In the genomic region with DNA sequence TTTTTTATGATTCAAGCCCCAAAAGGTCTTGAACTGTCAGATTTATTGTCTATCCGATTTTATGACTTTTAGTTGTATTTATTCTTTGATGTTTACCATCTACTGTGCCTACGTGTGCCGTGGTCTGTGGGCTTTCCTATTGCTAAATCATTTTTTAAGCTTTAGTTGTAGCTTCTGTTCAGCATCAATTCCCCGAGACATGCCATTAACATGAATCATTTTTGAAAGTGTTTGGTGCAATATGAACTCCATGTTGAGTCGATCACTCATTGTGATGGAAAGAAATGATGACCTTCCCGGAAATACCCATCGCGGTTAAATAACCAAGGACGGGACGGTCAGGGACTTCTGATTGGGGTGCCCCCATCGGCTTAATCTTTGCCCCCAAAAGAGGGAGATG, we compare ENCODE assay signal across 2 cellular contexts.
TF ChIP-seq lines count a peak whose summit lies in the region.

No MANE protein-coding gene starts in this region.

TF ChIP-seq in SK-N-SH treated with all-trans-retinoic acid at 6 μM for 48 hours, 23 proteins besides CTCF, POLR2A, EP300 and RAD21 (continued from another document):
- TF ChIP-seq, protein P1, sequence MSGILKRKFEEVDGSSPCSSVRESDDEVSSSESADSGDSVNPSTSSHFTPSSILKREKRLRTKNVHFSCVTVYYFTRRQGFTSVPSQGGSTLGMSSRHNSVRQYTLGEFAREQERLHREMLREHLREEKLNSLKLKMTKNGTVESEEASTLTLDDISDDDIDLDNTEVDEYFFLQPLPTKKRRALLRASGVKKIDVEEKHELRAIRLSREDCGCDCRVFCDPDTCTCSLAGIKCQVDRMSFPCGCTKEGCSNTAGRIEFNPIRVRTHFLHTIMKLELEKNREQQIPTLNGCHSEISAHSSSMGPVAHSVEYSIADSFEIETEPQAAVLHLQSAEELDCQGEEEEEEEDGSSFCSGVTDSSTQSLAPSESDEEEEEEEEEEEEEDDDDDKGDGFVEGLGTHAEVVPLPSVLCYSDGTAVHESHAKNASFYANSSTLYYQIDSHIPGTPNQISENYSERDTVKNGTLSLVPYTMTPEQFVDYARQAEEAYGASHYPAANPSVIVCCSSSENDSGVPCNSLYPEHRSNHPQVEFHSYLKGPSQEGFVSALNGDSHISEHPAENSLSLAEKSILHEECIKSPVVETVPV (CRISPR knock-in tag; IDR thresholded peaks at IDR 0.05) = no peak
- TF ChIP-seq, protein P2, sequence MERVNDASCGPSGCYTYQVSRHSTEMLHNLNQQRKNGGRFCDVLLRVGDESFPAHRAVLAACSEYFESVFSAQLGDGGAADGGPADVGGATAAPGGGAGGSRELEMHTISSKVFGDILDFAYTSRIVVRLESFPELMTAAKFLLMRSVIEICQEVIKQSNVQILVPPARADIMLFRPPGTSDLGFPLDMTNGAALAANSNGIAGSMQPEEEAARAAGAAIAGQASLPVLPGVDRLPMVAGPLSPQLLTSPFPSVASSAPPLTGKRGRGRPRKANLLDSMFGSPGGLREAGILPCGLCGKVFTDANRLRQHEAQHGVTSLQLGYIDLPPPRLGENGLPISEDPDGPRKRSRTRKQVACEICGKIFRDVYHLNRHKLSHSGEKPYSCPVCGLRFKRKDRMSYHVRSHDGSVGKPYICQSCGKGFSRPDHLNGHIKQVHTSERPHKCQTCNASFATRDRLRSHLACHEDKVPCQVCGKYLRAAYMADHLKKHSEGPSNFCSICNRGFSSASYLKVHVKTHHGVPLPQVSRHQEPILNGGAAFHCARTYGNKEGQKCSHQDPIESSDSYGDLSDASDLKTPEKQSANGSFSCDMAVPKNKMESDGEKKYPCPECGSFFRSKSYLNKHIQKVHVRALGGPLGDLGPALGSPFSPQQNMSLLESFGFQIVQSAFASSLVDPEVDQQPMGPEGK (CRISPR knock-in tag; IDR thresholded peaks at IDR 0.05; ENCODE audit: borderline replicate concordance) = no peak
- TF ChIP-seq SNAI2 (CRISPR knock-in tag; IDR thresholded peaks at IDR 0.05) (no peak), GLIS3 (CRISPR knock-in tag; IDR thresholded peaks at IDR 0.05) (no peak), ZNF565 (CRISPR knock-in tag; conservative IDR thresholded peaks at IDR 0.05; ENCODE audit: low read depth) (no peak), ZNF8 (CRISPR knock-in tag; IDR thresholded peaks at IDR 0.05) (no peak), RARB (CRISPR knock-in tag; IDR thresholded peaks at IDR 0.05) (no peak)

TF ChIP-seq in SK-N-SH, 30 proteins besides CTCF, POLR2A, EP300 and RAD21:
- TF ChIP-seq, protein P3, sequence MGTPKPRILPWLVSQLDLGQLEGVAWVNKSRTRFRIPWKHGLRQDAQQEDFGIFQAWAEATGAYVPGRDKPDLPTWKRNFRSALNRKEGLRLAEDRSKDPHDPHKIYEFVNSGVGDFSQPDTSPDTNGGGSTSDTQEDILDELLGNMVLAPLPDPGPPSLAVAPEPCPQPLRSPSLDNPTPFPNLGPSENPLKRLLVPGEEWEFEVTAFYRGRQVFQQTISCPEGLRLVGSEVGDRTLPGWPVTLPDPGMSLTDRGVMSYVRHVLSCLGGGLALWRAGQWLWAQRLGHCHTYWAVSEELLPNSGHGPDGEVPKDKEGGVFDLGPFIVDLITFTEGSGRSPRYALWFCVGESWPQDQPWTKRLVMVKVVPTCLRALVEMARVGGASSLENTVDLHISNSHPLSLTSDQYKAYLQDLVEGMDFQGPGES (IDR thresholded peaks at IDR 0.05; ENCODE audit: low read depth, low read length) = no peak
- no peak for TF ChIP-seq JUND (IDR thresholded peaks at IDR 0.05)
- TF ChIP-seq FOXM1 (IDR thresholded peaks at IDR 0.05; ENCODE audit: low read depth) = no peak
- no peak for TF ChIP-seq PBX3 (IDR thresholded peaks at IDR 0.05)
- TF ChIP-seq TCF12 (IDR thresholded peaks at IDR 0.05) = no peak
- TF ChIP-seq RCOR1 (IDR thresholded peaks at IDR 0.05; ENCODE audit: low read length) = no peak
- no peak for TF ChIP-seq SMC3 (IDR thresholded peaks at IDR 0.05; ENCODE audit: low read depth, low read length)
- TF ChIP-seq YY1 (IDR thresholded peaks at IDR 0.05; ENCODE audit: low read depth) = no peak
- TF ChIP-seq, protein P4, sequence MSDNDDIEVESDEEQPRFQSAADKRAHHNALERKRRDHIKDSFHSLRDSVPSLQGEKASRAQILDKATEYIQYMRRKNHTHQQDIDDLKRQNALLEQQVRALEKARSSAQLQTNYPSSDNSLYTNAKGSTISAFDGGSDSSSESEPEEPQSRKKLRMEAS (IDR thresholded peaks at IDR 0.05; ENCODE audit: low read depth) = no peak
- TF ChIP-seq POLR2AphosphoS5 (IDR thresholded peaks at IDR 0.05; ENCODE audit: low read depth, low read length) = no peak
- TF ChIP-seq SIN3A (IDR thresholded peaks at IDR 0.05; ENCODE audit: borderline replicate concordance, low read depth, low read length) = no peak
- TF ChIP-seq RXRA (IDR thresholded peaks at IDR 0.05; ENCODE audit: borderline replicate concordance, low read depth) = no peak
- no peak for TF ChIP-seq NFIC (IDR thresholded peaks at IDR 0.05; ENCODE audit: borderline replicate concordance)
- no peak for TF ChIP-seq EZH2phosphoT487 (IDR thresholded peaks at IDR 0.05; ENCODE audit: borderline replicate concordance, low read depth)
